Comparison of ENCODE assay signal across 1 cellular context in genomic region chr16:69225136-69225535, GRCh38.
TF ChIP-seq lines count a peak whose summit lies in the region.

No MANE protein-coding gene starts in this region.

TF ChIP-seq in SK-N-SH, 30 proteins besides CTCF, POLR2A, EP300 and RAD21 (continued from another document):
- TF ChIP-seq PBX3 (IDR thresholded peaks at IDR 0.05) (no peak), CHD2 (IDR thresholded peaks at IDR 0.05; ENCODE audit: low read length, partially characterized antibody) (no peak), RCOR1 (IDR thresholded peaks at IDR 0.05; ENCODE audit: low read length) (no peak), JUND (IDR thresholded peaks at IDR 0.05) (no peak), YY1 (IDR thresholded peaks at IDR 0.05; ENCODE audit: low read depth) (no peak), ZBTB33 (IDR thresholded peaks at IDR 0.05; ENCODE audit: borderline replicate concordance, low read depth) (no peak), POLR2AphosphoS5 (IDR thresholded peaks at IDR 0.05; ENCODE audit: low read depth, low read length) (no peak), USF1 (IDR thresholded peaks at IDR 0.05; ENCODE audit: borderline replicate concordance, low read depth) (no peak), IRF3 (IDR thresholded peaks at IDR 0.05; ENCODE audit: low read depth, low read length) (no peak), TCF12 (IDR thresholded peaks at IDR 0.05) (no peak), SMC3 (IDR thresholded peaks at IDR 0.05; ENCODE audit: low read depth, low read length) (no peak), TAF1 (IDR thresholded peaks at IDR 0.05; ENCODE audit: borderline replicate concordance, low read depth, low read length) (no peak), RFX5 (IDR thresholded peaks at IDR 0.05; ENCODE audit: low read length) (no peak)
